Comparison of ENCODE assay signal across 24 cellular contexts in the genomic region with DNA sequence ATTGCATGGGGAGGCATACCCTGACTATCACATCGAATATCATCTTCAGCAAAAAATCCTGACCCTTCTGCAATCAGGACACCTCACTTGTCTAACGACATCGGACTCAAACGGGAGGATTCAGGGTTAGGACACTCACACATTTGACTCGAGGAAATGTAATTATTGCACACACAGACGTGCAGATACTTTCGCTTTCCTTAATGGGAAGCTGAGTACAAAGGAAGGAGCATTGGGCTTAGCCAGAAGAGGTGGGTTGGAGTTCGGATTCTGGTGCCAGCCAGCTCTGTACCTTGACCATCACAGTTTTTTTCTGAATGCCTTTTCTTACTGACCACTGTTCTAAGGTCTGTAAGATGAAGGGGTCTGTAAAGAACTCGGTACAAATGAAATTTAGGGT.
"Had no signal": no experiment of that assay in that cellular context is flagged by ENCODE, and none has a peak within 500 bp of the region (broad histone marks: within the 10 kb centered on the region; RNA-seq: fewer than 3 reads in every experiment).

No MANE protein-coding gene starts in this region.

- H3K9me3 ChIP-seq: body of pancreas, colonic mucosa, tibial nerve, uterus had no signal

- H3K4me1 Mint-ChIP-seq: nephron had no signal

- H3K27ac ChIP-seq: body of pancreas, colonic mucosa, tibial nerve, uterus, WERI-Rb-1 had no signal

- H3K36me3 ChIP-seq: colonic mucosa, tibial nerve, uterus, WERI-Rb-1 had no signal

- H3K4me3 Mint-ChIP-seq: activated naive CD8-positive, alpha-beta T cell; nephron had no signal

- H3K27me3 ChIP-seq: body of pancreas, colonic mucosa, tibial nerve, uterus had no signal

- H3K27ac Mint-ChIP-seq: activated naive CD8-positive, alpha-beta T cell; nephron had no signal

- H3K36me3 Mint-ChIP-seq: activated naive CD8-positive, alpha-beta T cell had no signal

- DNase-seq: activated CD4-positive, alpha-beta T cell treated with anti-CD3 and anti-CD28 coated beads for 48 hours; activated CD4-positive, alpha-beta T cell treated with anti-CD3 and anti-CD28 coated beads, Interleukin-2, amount 50 U/mL, for 48 hours; activated CD8-positive, alpha-beta memory T cell treated with anti-CD3 and anti-CD28 coated beads for 24 hours; activated effector memory CD4-positive, alpha-beta T cell treated with Interleukin-2 at 50 U/mL for 16 hours; activated naive CD4-positive, alpha-beta T cell treated with Interleukin-2 at 50 U/mL for 16 hours; aorta; body of pancreas; cerebellar nuclear complex; colonic mucosa; head of caudate nucleus; hippocampal formation; left cardiac atrium; left ventricle myocardium superior; posterior cingulate gyrus; right cardiac atrium; stimulated activated CD4-positive, alpha-beta T cell treated with anti-CD3 and anti-CD28 coated beads, Interleukin-15, amount 100 ng/mL, for 24 hours; stimulated activated CD4-positive, alpha-beta T cell treated with anti-CD3 and anti-CD28 coated beads, Interleukin-2, amount 100 ng/mL, for 24 hours; stimulated activated naive CD4-positive, alpha-beta T cell; uterus; WERI-Rb-1 had no signal

- H3K4me1 ChIP-seq: body of pancreas, colonic mucosa, tibial nerve, uterus had no signal

- ATAC-seq: activated CD4-positive, CD25-positive, alpha-beta regulatory T cell treated with anti-CD3 and anti-CD28 coated beads, Interleukin-2, amount 50 U/mL, for 24 hours; body of pancreas; left cardiac atrium; left ventricle myocardium superior; right cardiac atrium had no signal

- H3K4me3 ChIP-seq: body of pancreas, colonic mucosa, tibial nerve, uterus had no signal
